ENCODE assay signal across 9 cellular contexts in the genomic region with DNA sequence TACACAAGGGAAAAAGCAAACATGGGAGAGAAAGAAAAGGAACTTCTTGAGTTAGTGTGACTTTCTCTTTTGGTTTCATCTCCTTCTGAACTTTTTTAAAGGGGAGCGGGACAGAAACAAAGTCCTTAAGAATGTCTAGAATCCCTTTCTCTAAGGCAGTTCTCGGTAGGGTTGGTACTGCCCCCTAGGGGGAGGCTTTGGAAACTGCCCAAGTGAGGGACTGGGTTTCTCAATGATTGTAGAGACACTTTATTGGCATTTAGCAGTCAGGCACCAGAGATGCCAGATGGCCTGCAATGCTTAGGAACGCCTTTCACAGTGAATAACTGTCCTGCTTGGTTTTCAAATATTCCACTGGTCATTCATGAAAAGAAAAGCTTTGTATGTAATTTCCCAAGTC.
DNase-seq lines count a peak whose midpoint lies in the region; ATAC-seq and TF ChIP-seq lines count a peak whose summit lies in the region.
"Had no signal": no experiment of that assay in that cellular context is flagged by ENCODE, and none has a peak within 500 bp of the region (broad histone marks: within the 10 kb centered on the region; RNA-seq: fewer than 3 reads in every experiment).

No MANE protein-coding gene starts in this region.

- ATAC-seq in GM23338 = peak; percentile 96
- ATAC-seq in activated CD8-positive, alpha-beta memory T cell treated with anti-CD3 and anti-CD28 coated beads, Interleukin-2, amount 10 ng/mL, durations not matched to agents 7 days and 5 days = no peak
- no peak for ATAC-seq in GM19397 (IDR thresholded peaks at IDR 0.05; ENCODE audit: unreplicated experiment)

- peaks cover 22% of the 10 kb centered on the region for H3K4me1 Mint-ChIP-seq in GM23338
- H3K4me1 Mint-ChIP-seq in endothelial cell (ENCODE audit: unreplicated experiment) = no peaks in the 10 kb centered on the region
- H3K4me1 Mint-ChIP-seq in activated CD8-positive, alpha-beta memory T cell treated with anti-CD3 and anti-CD28 coated beads, Interleukin-2, amount 10 ng/mL, durations not matched to agents 7 days and 5 days = no peaks in the 10 kb centered on the region

- no peaks in the 10 kb centered on the region for H3K79me2 ChIP-seq in GM23338 (replicated peaks; ENCODE audit: insufficient read depth)

- H3K27ac ChIP-seq in GM23338 (ENCODE audit: low read depth) = no peak overlapping the region
- H3K27ac ChIP-seq: BLaER1 treated with 17β-estradiol and CSF1 and Interleukin-3, amounts not matched to agents 10 nM and 100 nM had no signal

- DNase-seq in NCI-H526 (lab: John Stamatoyannopoulos, UW) (peak; percentile 13 to 52), NCI-H526 treated with DMSO at 0.1 percent for 48 hours (lab: John Stamatoyannopoulos, UW) (no peak), GM23338 (ENCODE audit: low spot score) (peak; percentile 75), NCI-H524 (lab: John Stamatoyannopoulos, UW) (peak; percentile 71 to 90), endothelial cell (ENCODE audit: low spot score) (peak; percentile 85)
- DNase-seq in stimulated activated CD8-positive, alpha-beta memory T cell treated with anti-CD3 and anti-CD28 coated beads, Interleukin-2, amount 100 ng/mL, for 48 hours (ENCODE audit: low read depth in 2 of 2) = peak; percentile 1 to 2
- no peak for DNase-seq in activated CD8-positive, alpha-beta memory T cell treated with anti-CD3 and anti-CD28 coated beads, Interleukin-2, amount 10 ng/mL, durations not matched to agents 7 days and 5 days

- H3K9me3 Mint-ChIP-seq in GM23338 (no peaks in the 10 kb centered on the region), endothelial cell (ENCODE audit: unreplicated experiment) (no peaks in the 10 kb centered on the region)
- H3K9me3 Mint-ChIP-seq in activated CD8-positive, alpha-beta memory T cell treated with anti-CD3 and anti-CD28 coated beads, Interleukin-2, amount 10 ng/mL, durations not matched to agents 7 days and 5 days (ENCODE audit: low read depth) = no peaks in the 10 kb centered on the region

- no peaks in the 10 kb centered on the region; the same call in 1 of the 2 replicates for H3K4me1 ChIP-seq in GM23338 (ENCODE audit: insufficient read depth)

- no peaks in the 10 kb centered on the region for H3K36me3 Mint-ChIP-seq in GM23338 (ENCODE audit: low read depth)
- H3K36me3 Mint-ChIP-seq in endothelial cell (ENCODE audit: low read depth, unreplicated experiment) = no peaks in the 10 kb centered on the region
- H3K36me3 Mint-ChIP-seq in activated CD8-positive, alpha-beta memory T cell treated with anti-CD3 and anti-CD28 coated beads, Interleukin-2, amount 10 ng/mL, durations not matched to agents 7 days and 5 days = no peaks in the 10 kb centered on the region

- H3K36me3 ChIP-seq in GM23338 (ENCODE audit: insufficient read depth) = no peaks in the 10 kb centered on the region
- H3K36me3 ChIP-seq: BLaER1 treated with 17β-estradiol and CSF1 and Interleukin-3, amounts not matched to agents 10 nM and 100 nM had no signal

- no peak overlapping the region for H3K4me3 Mint-ChIP-seq in GM23338
- H3K4me3 Mint-ChIP-seq in endothelial cell (ENCODE audit: unreplicated experiment) = no peak overlapping the region
- H3K4me3 Mint-ChIP-seq in activated CD8-positive, alpha-beta memory T cell treated with anti-CD3 and anti-CD28 coated beads, Interleukin-2, amount 10 ng/mL, durations not matched to agents 7 days and 5 days = no peak overlapping the region

- H3K9me2 ChIP-seq in GM23338 (ENCODE audit: insufficient read depth) = no peaks in the 10 kb centered on the region

- H3K27ac Mint-ChIP-seq in GM23338 (no peak overlapping the region), endothelial cell (ENCODE audit: unreplicated experiment) (no peak overlapping the region)
- no peak overlapping the region for H3K27ac Mint-ChIP-seq in activated CD8-positive, alpha-beta memory T cell treated with anti-CD3 and anti-CD28 coated beads, Interleukin-2, amount 10 ng/mL, durations not matched to agents 7 days and 5 days

- H2AFZ ChIP-seq in GM23338 = no peak overlapping the region

- no peak overlapping the region for H3K4me2 ChIP-seq in GM23338
- H3K4me2 ChIP-seq: BLaER1 treated with 17β-estradiol and CSF1 and Interleukin-3, amounts not matched to agents 10 nM and 100 nM had no signal

- TF ChIP-seq CTCF in GM23338 (conservative IDR thresholded peaks at IDR 0.05; ENCODE audit: low read depth in 2 of 2) = peak; percentile 65 to 80
- TF ChIP-seq CTCF in endothelial cell (IDR thresholded peaks at IDR 0.05; ENCODE audit: unreplicated experiment) = peak; percentile 85

- CTCF ChIA-PET in activated CD8-positive, alpha-beta memory T cell treated with anti-CD3 and anti-CD28 coated beads, Interleukin-2, amount 10 ng/mL, durations not matched to agents 7 days and 5 days (lab: Charles Lee) = no interaction called here

- no peaks in the 10 kb centered on the region for H4K20me1 ChIP-seq in GM23338 (replicated peaks; ENCODE audit: insufficient read depth)
- H4K20me1 ChIP-seq: BLaER1 treated with 17β-estradiol and CSF1 and Interleukin-3, amounts not matched to agents 10 nM and 100 nM had no signal

- H3F3A ChIP-seq in GM23338 (replicated peaks; ENCODE audit: low read depth) = no peaks in the 10 kb centered on the region

- H3K27me3 Mint-ChIP-seq in GM23338 (ENCODE audit: insufficient read depth, low read depth, poor library complexity) = peaks cover 1% of the 10 kb centered on the region
- peaks cover 2% of the 10 kb centered on the region for H3K27me3 Mint-ChIP-seq in endothelial cell (ENCODE audit: unreplicated experiment)
- no peaks in the 10 kb centered on the region for H3K27me3 Mint-ChIP-seq in activated CD8-positive, alpha-beta memory T cell treated with anti-CD3 and anti-CD28 coated beads, Interleukin-2, amount 10 ng/mL, durations not matched to agents 7 days and 5 days

- H3K27me3 ChIP-seq in GM23338 (ENCODE audit: insufficient read depth) = no peaks in the 10 kb centered on the region
- H3K27me3 ChIP-seq: BLaER1 treated with 17β-estradiol and CSF1 and Interleukin-3, amounts not matched to agents 10 nM and 100 nM had no signal

- H3K4me3 ChIP-seq in GM23338 = no peak overlapping the region
- H3K4me3 ChIP-seq: BLaER1 treated with 17β-estradiol and CSF1 and Interleukin-3, amounts not matched to agents 10 nM and 100 nM had no signal

TF ChIP-seq in GM23338, 12 proteins besides CTCF, POLR2A, EP300 and RAD21 (continues in another document):
- TF ChIP-seq, protein P1, sequence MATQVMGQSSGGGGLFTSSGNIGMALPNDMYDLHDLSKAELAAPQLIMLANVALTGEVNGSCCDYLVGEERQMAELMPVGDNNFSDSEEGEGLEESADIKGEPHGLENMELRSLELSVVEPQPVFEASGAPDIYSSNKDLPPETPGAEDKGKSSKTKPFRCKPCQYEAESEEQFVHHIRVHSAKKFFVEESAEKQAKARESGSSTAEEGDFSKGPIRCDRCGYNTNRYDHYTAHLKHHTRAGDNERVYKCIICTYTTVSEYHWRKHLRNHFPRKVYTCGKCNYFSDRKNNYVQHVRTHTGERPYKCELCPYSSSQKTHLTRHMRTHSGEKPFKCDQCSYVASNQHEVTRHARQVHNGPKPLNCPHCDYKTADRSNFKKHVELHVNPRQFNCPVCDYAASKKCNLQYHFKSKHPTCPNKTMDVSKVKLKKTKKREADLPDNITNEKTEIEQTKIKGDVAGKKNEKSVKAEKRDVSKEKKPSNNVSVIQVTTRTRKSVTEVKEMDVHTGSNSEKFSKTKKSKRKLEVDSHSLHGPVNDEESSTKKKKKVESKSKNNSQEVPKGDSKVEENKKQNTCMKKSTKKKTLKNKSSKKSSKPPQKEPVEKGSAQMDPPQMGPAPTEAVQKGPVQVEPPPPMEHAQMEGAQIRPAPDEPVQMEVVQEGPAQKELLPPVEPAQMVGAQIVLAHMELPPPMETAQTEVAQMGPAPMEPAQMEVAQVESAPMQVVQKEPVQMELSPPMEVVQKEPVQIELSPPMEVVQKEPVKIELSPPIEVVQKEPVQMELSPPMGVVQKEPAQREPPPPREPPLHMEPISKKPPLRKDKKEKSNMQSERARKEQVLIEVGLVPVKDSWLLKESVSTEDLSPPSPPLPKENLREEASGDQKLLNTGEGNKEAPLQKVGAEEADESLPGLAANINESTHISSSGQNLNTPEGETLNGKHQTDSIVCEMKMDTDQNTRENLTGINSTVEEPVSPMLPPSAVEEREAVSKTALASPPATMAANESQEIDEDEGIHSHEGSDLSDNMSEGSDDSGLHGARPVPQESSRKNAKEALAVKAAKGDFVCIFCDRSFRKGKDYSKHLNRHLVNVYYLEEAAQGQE (IDR thresholded peaks at IDR 0.05; ENCODE audit: unreplicated experiment) = no peak
- TF ChIP-seq, protein P2, sequence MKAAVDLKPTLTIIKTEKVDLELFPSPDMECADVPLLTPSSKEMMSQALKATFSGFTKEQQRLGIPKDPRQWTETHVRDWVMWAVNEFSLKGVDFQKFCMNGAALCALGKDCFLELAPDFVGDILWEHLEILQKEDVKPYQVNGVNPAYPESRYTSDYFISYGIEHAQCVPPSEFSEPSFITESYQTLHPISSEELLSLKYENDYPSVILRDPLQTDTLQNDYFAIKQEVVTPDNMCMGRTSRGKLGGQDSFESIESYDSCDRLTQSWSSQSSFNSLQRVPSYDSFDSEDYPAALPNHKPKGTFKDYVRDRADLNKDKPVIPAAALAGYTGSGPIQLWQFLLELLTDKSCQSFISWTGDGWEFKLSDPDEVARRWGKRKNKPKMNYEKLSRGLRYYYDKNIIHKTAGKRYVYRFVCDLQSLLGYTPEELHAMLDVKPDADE (IDR thresholded peaks at IDR 0.05) = no peak
- no peak for TF ChIP-seq EZH2phosphoT487 (IDR thresholded peaks at IDR 0.05; ENCODE audit: unreplicated experiment)
- TF ChIP-seq EZH2 (IDR thresholded peaks at IDR 0.05; ENCODE audit: low read depth, unreplicated experiment) = no peak
- no peak for TF ChIP-seq ZNF331 (CRISPR knock-in tag; IDR thresholded peaks at IDR 0.05; ENCODE audit: low read depth)
- no peak for TF ChIP-seq STAT1 (IDR thresholded peaks at IDR 0.05; ENCODE audit: unreplicated experiment)
- TF ChIP-seq CREB1 (CRISPR knock-in tag; IDR thresholded peaks at IDR 0.05; ENCODE audit: low read depth) = no peak
- no peak for TF ChIP-seq JUNB (IDR thresholded peaks at IDR 0.05; ENCODE audit: unreplicated experiment)
- TF ChIP-seq POLR2AphosphoS5 (IDR thresholded peaks at IDR 0.05; ENCODE audit: low read depth) = no peak
- no peak for TF ChIP-seq NANOG (IDR thresholded peaks at IDR 0.05; ENCODE audit: borderline replicate concordance)
- no peak for TF ChIP-seq ZNF114 (CRISPR knock-in tag; IDR thresholded peaks at IDR 0.05)

Comparison
In these comparisons a context has a peak if more than half of its experiments do, and no peak if none do; other contexts are left out.
1. DNase-seq: peak in NCI-H526 (2 of 2), GM23338 (single experiment), NCI-H524 (2 of 2), endothelial cell (single experiment) and stimulated activated CD8-positive, alpha-beta memory T cell treated with anti-CD3 and anti-CD28 coated beads, Interleukin-2, amount 100 ng/mL, for 48 hours (2 of 2); none in NCI-H526 treated with DMSO at 0.1 percent for 48 hours (single experiment) and activated CD8-positive, alpha-beta memory T cell treated with anti-CD3 and anti-CD28 coated beads, Interleukin-2, amount 10 ng/mL, durations not matched to agents 7 days and 5 days (single experiment).